In the genomic region with DNA sequence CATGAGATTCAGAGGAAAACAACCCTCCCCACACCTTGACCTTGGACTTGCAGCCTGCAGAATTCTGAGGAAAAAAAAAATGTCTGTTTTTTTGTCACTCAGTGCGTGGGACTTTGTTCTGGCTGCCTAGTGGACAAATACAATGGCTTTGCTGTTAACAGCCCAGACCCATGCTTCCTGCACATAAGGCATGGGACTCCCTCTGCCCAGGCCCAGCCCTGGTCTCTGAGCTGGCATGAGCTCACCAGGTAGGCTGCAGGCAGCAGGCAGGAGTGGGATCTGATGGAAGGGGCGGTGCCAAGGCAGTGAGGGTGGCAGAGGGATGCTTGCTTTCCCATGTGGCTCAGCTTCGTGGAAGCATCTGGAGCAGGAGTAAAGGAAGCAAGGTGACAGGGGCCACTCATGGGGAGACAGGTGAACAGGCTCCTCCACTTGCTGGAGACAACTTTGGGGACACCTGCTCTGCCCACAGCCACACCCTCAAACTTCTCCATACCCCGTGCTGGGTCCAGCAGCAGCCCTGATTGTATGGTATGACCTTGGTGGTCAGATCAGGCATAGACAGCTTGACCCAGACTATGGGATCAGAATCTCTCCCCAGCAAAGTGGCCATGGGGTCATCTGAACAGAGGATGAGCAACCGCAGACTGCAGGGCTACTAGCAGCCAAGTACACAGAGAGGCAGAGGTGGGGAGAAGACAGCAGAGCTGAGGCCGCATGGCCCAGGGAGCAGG, we compare ENCODE assay signal across 30 cellular contexts. TPM values are rescaled to one million over a fixed set of nuclear protein-coding genes. Genes with fewer than 3 reads are reported as not detected.
DNase-seq lines count a peak whose midpoint lies in the region; ATAC-seq and TF ChIP-seq lines count a peak whose summit lies in the region.
"Had no signal": no experiment of that assay in that cellular context is flagged by ENCODE, and none has a peak within 500 bp of the region (broad histone marks: within the 10 kb centered on the region; RNA-seq: fewer than 3 reads in every experiment).

No MANE protein-coding gene starts in this region.

- H3K27me3 ChIP-seq in testis: no peaks in the 10 kb centered on the region
- H3K27me3 ChIP-seq: ascending aorta, BE2C, sigmoid colon, tibial artery had no signal

- no peaks in the 10 kb centered on the region for H3K36me3 ChIP-seq in testis (ENCODE audit: low read depth, missing control alignments)
- H3K36me3 ChIP-seq: ascending aorta, BE2C, sigmoid colon, tibial artery had no signal

- 64 to 82% methylated on average over 3 to 6 of the region's 6 CpGs for WGBS in testis, 2 donors

- H3K27ac ChIP-seq in coronary artery: no peak overlapping the region
- no peak overlapping the region for H3K27ac ChIP-seq in testis
- H3K27ac ChIP-seq: ascending aorta, GM23248, parathyroid adenoma, sigmoid colon, tibial artery had no signal

- TF ChIP-seq CTCF in coronary artery (IDR thresholded peaks at IDR 0.05): no peak
- no peak for TF ChIP-seq CTCF in testis (IDR thresholded peaks at IDR 0.05)

- H3K4me1 ChIP-seq in testis: peaks cover 17% of the 10 kb centered on the region
- H3K4me1 ChIP-seq: ascending aorta, BE2C, parathyroid adenoma, sigmoid colon had no signal

- ATAC-seq in activated CD4-positive, CD25-positive, alpha-beta regulatory T cell treated with anti-CD3 and anti-CD28 coated beads, Interleukin-2, amount 50 U/mL, for 24 hours: no peak
- ATAC-seq: activated T-cell treated with anti-CD3 and anti-CD28 coated beads, Interleukin-2, amount 50 U/mL, for 4 hours had no signal

- H3K4me3 ChIP-seq in coronary artery (no peak overlapping the region), testis (no peak overlapping the region)
- H3K4me3 ChIP-seq: ascending aorta, GM23248, lung, sigmoid colon, tibial artery had no signal

- intact Hi-C loops in testis (cut with DNase I; ENCODE audit: low total_unique reads): no loop called here

- peak; percentile 44 for DNase-seq in activated CD8-positive, alpha-beta memory T cell treated with anti-CD3 and anti-CD28 coated beads, Interleukin-2, amount 50 U/mL, for 48 hours
- no peak for DNase-seq in activated CD8-positive, alpha-beta memory T cell treated with anti-CD3 and anti-CD28 coated beads, Interleukin-2, amount 50 U/mL, for 4 hours
- DNase-seq in coronary artery (ENCODE audit: low spot score) (peak; percentile 57), medulla oblongata (ENCODE audit: extremely low spot score) (peak; percentile 44), testis (peak; percentile 40), NCI-H526 treated with DMSO at 0.1 percent for 48 hours (lab: John Stamatoyannopoulos, UW) (no peak), NCI-H82 treated with DMSO at 0.1 percent for 48 hours (lab: John Stamatoyannopoulos, UW; ENCODE audit: unreplicated experiment) (no peak)
- DNase-seq: activated gamma-delta T cell; activated naive CD8-positive, alpha-beta T cell treated with anti-CD3 and anti-CD28 coated beads, Interleukin-2, amount 10 ng/mL, durations not matched to agents 7 days and 5 days; activated T-cell treated with anti-CD3 and anti-CD28 coated beads, Interleukin-2, amount 50 U/mL, for 4 hours; BE2C; DMS153; effector CD8-positive, alpha-beta T cell; GM23248; NCI-H146; NCI-H345; SIG-M5; sigmoid colon; stimulated activated CD4-positive, alpha-beta T cell treated with anti-CD3 and anti-CD28 coated beads, Interleukin-12 subunit alpha, Interleukin-12 subunit beta, amount 100 ng/mL, for 4 hours; stimulated activated CD4-positive, alpha-beta T cell treated with anti-CD3 and anti-CD28 coated beads, Interleukin-2, amount 100 ng/mL, for 48 hours; tibial artery had no signal

- no peak for TF ChIP-seq POLR2A in testis (IDR thresholded peaks at IDR 0.05)

- no peaks in the 10 kb centered on the region for H3K9me3 ChIP-seq in testis
- H3K9me3 ChIP-seq: ascending aorta, BE2C, sigmoid colon, tibial artery had no signal

RNA-seq across cellular contexts. Expression of a gene that starts 27.0 kb away (rescaled TPM):
- total RNA-seq in testis: 1 to 10 TPM; 1.8 to 2.5 TPM
- 6.7 TPM for polyA plus RNA-seq in testis (ENCODE audit: insufficient read depth, low read depth, low replicate concordance)
- total RNA-seq: activated CD8-positive, alpha-beta memory T cell treated with anti-CD3 and anti-CD28 coated beads for 36 hours; activated T-cell treated with anti-CD3 and anti-CD28 coated beads, Interleukin-2, amount 50 U/mL, for 4 hours; ascending aorta; G401 had no signal
- polyA plus RNA-seq: neural cell had no signal

RNA-seq across cellular contexts. Expression of a gene that starts 34.5 kb away (rescaled TPM):
- 1 to 10 TPM; 3.9 to 8.3 TPM for total RNA-seq in testis
- polyA plus RNA-seq in testis (ENCODE audit: insufficient read depth, low read depth, low replicate concordance): 8.6 TPM
- total RNA-seq: activated CD8-positive, alpha-beta memory T cell treated with anti-CD3 and anti-CD28 coated beads for 36 hours; activated naive CD8-positive, alpha-beta T cell treated with anti-CD3 and anti-CD28 coated beads, Interleukin-2, amount 10 ng/mL, durations not matched to agents 7 days and 5 days; activated T-cell treated with anti-CD3 and anti-CD28 coated beads, Interleukin-2, amount 50 U/mL, for 4 hours; ascending aorta; epithelial cell of proximal tubule; G401; GM23248; lung; mucosa of gallbladder; sigmoid colon had no signal
- polyA plus RNA-seq: lung, neural cell had no signal

Comparison
In these comparisons a context has a peak if more than half of its experiments do, and no peak if none do; other contexts are left out.
1. DNase-seq: peak in activated CD8-positive, alpha-beta memory T cell treated with anti-CD3 and anti-CD28 coated beads, Interleukin-2, amount 50 U/mL, for 48 hours (single experiment), coronary artery (single experiment), medulla oblongata (single experiment) and testis (single experiment); none in activated CD8-positive, alpha-beta memory T cell treated with anti-CD3 and anti-CD28 coated beads, Interleukin-2, amount 50 U/mL, for 4 hours (single experiment), NCI-H526 treated with DMSO at 0.1 percent for 48 hours (single experiment) and NCI-H82 treated with DMSO at 0.1 percent for 48 hours (single experiment).